In the genomic region with DNA sequence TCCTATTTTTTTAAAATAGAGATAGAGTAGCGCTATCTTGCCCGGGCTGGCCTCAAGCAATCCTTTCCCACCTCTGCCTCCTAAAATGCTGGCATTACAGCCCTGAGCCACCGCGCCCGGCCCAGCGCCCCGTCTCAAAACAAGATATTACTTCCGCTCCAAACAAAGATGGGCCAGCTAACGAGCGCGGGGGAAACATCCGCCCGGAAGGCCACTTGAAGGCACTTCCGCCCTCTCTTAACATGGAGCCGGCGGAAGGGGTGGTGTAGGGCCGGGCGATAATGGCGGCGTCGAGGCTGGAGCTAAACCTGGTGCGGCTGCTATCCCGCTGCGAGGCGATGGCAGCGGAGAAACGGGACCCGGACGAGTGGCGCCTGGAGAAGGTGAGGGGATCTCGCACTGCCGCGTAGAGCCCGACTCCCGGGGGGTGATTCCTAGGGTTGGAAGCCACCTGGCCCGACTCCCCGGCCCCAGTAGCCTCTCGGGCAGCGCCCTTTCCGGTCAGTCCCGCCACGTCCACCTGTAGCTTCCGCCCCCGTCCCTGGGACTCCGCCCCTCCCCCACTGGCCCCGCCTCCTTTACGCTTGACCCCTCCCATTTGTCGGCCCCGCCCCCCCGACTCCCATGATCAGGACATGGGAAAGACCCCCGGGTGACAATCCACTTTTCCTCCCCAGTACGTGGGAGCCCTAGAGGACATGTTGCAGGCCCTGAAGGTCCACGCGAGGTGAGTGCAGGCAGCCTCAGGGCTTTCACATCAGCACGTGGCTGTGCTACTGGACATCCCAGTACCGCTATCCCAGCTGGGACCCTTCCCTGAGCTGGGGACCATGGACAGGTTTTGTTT, we compare ENCODE assay signal across 8 cellular contexts. TPM values are rescaled to one million over a fixed set of nuclear protein-coding genes. Genes with fewer than 3 reads are reported as not detected.
DNase-seq lines count a peak whose midpoint lies in the region; ATAC-seq lines count a peak whose summit lies in the region.

Gene USE1 (plus strand): TSS at position 233 of the 847 bp plus-strand sequence. CDS start 49 bp downstream, at position 282.

- DNase-seq in D341Med (ENCODE audit: low spot score) = peak; percentile 92
- peak; percentile 89 to 92 for DNase-seq in Kasumi-1 (lab: John Stamatoyannopoulos, UW)
- peak; percentile 91 for DNase-seq in RPMI7951 (ENCODE audit: low read depth)
- DNase-seq in activated T-helper 1 cell treated with anti-CD3 and anti-CD28 coated beads, Interleukin-12 subunit alpha, Interleukin-12 subunit beta, Interleukin-2, Interleukin-4 antibody, amounts not matched to agents 30 ng/mL and 10 ng/mL and 1 ng/mL, durations not matched to agents 14 hours and 24 hours and 36 hours (ENCODE audit: low spot score) = peak; percentile 82
- peak; percentile 92 for DNase-seq in fibroblast of gingiva (ENCODE audit: low read depth)
- DNase-seq in naive B cell = peak; percentile 86

- ATAC-seq in GM21576 (IDR thresholded peaks at IDR 0.05; ENCODE audit: unreplicated experiment) (peak; percentile 71), naive B cell (ENCODE audit: low read depth in 2 of 2) (peak; percentile 97 to 98)
- peak; percentile 96 for ATAC-seq in stimulated activated memory B cell treated with anti-CD40 and anti-IgM and Interleukin-4, amounts not matched to agents 10 μg/mL and 1 μg/mL and 100 μg/mL, for 72 hours

- H3K36me3 Mint-ChIP-seq in activated T-helper 1 cell treated with anti-CD3 and anti-CD28 coated beads, Interleukin-12 subunit alpha, Interleukin-12 subunit beta, Interleukin-2, Interleukin-4 antibody, amounts not matched to agents 30 ng/mL and 10 ng/mL and 1 ng/mL, durations not matched to agents 14 hours and 24 hours and 36 hours (ENCODE audit: low read depth) = peaks cover 35% of the 10 kb centered on the region
- peaks cover 8 to 18% of the 10 kb centered on the region in 2 donors for H3K36me3 Mint-ChIP-seq in naive B cell
- peaks cover 59% of the 10 kb centered on the region for H3K36me3 Mint-ChIP-seq in stimulated activated memory B cell treated with anti-CD40 and anti-IgM and Interleukin-4, amounts not matched to agents 10 μg/mL and 1 μg/mL and 100 μg/mL, for 72 hours

- peaks cover 11% of the 10 kb centered on the region for H3K4me1 Mint-ChIP-seq in activated T-helper 1 cell treated with anti-CD3 and anti-CD28 coated beads, Interleukin-12 subunit alpha, Interleukin-12 subunit beta, Interleukin-2, Interleukin-4 antibody, amounts not matched to agents 30 ng/mL and 10 ng/mL and 1 ng/mL, durations not matched to agents 14 hours and 24 hours and 36 hours (ENCODE audit: low read depth)
- peaks cover 6 to 26% (median 8%) of the 10 kb centered on the region in 3 donors for H3K4me1 Mint-ChIP-seq in naive B cell
- H3K4me1 Mint-ChIP-seq in stimulated activated memory B cell treated with anti-CD40 and anti-IgM and Interleukin-4, amounts not matched to agents 10 μg/mL and 1 μg/mL and 100 μg/mL, for 72 hours = peaks cover 33% of the 10 kb centered on the region

- no peaks in the 10 kb centered on the region for H3K27me3 Mint-ChIP-seq in activated T-helper 1 cell treated with anti-CD3 and anti-CD28 coated beads, Interleukin-12 subunit alpha, Interleukin-12 subunit beta, Interleukin-2, Interleukin-4 antibody, amounts not matched to agents 30 ng/mL and 10 ng/mL and 1 ng/mL, durations not matched to agents 14 hours and 24 hours and 36 hours (ENCODE audit: insufficient read depth)
- no peaks in the 10 kb centered on the region for H3K27me3 Mint-ChIP-seq in naive B cell
- no peaks in the 10 kb centered on the region for H3K27me3 Mint-ChIP-seq in stimulated activated memory B cell treated with anti-CD40 and anti-IgM and Interleukin-4, amounts not matched to agents 10 μg/mL and 1 μg/mL and 100 μg/mL, for 72 hours

- intact Hi-C loops in activated T-helper 1 cell treated with anti-CD3 and anti-CD28 coated beads, Interleukin-12 subunit alpha, Interleukin-12 subunit beta, Interleukin-2, Interleukin-4 antibody, amounts not matched to agents 30 ng/mL and 10 ng/mL and 1 ng/mL, durations not matched to agents 14 hours and 24 hours and 36 hours (cut with micrococcal nuclease) = loop anchor here (1.0 kb wide), 5 partner anchors 11 to 140 kb away; partner anchors contain the start of genes BABAM1, DDA1, HAUS8 and MYO9B

- H3K4me3 Mint-ChIP-seq in activated T-helper 1 cell treated with anti-CD3 and anti-CD28 coated beads, Interleukin-12 subunit alpha, Interleukin-12 subunit beta, Interleukin-2, Interleukin-4 antibody, amounts not matched to agents 30 ng/mL and 10 ng/mL and 1 ng/mL, durations not matched to agents 14 hours and 24 hours and 36 hours = peak within 1 kb of the TSS; percentile 91
- H3K4me3 Mint-ChIP-seq in naive B cell = peak within 1 kb of the TSS; percentile 82 to 98 (median 92)
- H3K4me3 Mint-ChIP-seq in stimulated activated memory B cell treated with anti-CD40 and anti-IgM and Interleukin-4, amounts not matched to agents 10 μg/mL and 1 μg/mL and 100 μg/mL, for 72 hours = peak within 1 kb of the TSS; percentile 88

- H3K27ac Mint-ChIP-seq in activated T-helper 1 cell treated with anti-CD3 and anti-CD28 coated beads, Interleukin-12 subunit alpha, Interleukin-12 subunit beta, Interleukin-2, Interleukin-4 antibody, amounts not matched to agents 30 ng/mL and 10 ng/mL and 1 ng/mL, durations not matched to agents 14 hours and 24 hours and 36 hours = peak within 1 kb of the TSS; percentile 99
- H3K27ac Mint-ChIP-seq in naive B cell = peak within 1 kb of the TSS; percentile 95 to 99 (median 98)
- H3K27ac Mint-ChIP-seq in stimulated activated memory B cell treated with anti-CD40 and anti-IgM and Interleukin-4, amounts not matched to agents 10 μg/mL and 1 μg/mL and 100 μg/mL, for 72 hours = peak within 1 kb of the TSS; percentile 96

- H3K9me3 Mint-ChIP-seq in activated T-helper 1 cell treated with anti-CD3 and anti-CD28 coated beads, Interleukin-12 subunit alpha, Interleukin-12 subunit beta, Interleukin-2, Interleukin-4 antibody, amounts not matched to agents 30 ng/mL and 10 ng/mL and 1 ng/mL, durations not matched to agents 14 hours and 24 hours and 36 hours = no peaks in the 10 kb centered on the region
- peaks cover 0 to 2% (median 0%) of the 10 kb centered on the region in 7 donors for H3K9me3 Mint-ChIP-seq in naive B cell
- no peaks in the 10 kb centered on the region for H3K9me3 Mint-ChIP-seq in stimulated activated memory B cell treated with anti-CD40 and anti-IgM and Interleukin-4, amounts not matched to agents 10 μg/mL and 1 μg/mL and 100 μg/mL, for 72 hours

RNA-seq across cellular contexts. Expression of gene USE1, which starts in this region (rescaled TPM):
- total RNA-seq in RPMI7951 (2014; rRNA removed; shearing (Covaris generic)) = 38.6 and 40.6 TPM in 2 replicates
- total RNA-seq in activated T-helper 1 cell treated with anti-CD3 and anti-CD28 coated beads, Interleukin-12 subunit alpha, Interleukin-12 subunit beta, Interleukin-2, Interleukin-4 antibody, amounts not matched to agents 30 ng/mL and 10 ng/mL and 1 ng/mL, durations not matched to agents 14 hours and 24 hours and 36 hours = 34.6 and 36.0 TPM in 2 replicates
- polyA plus RNA-seq in naive B cell (ENCODE audit: low read depth in 6 of 6) = 10 to 100 TPM; 46.2 to 70.0 (median 58.7) TPM

Comparison
In these comparisons a context has a peak if more than half of its experiments do, and no peak if none do; other contexts are left out.
1. Peak in every context shown above with its lines: DNase-seq and ATAC-seq.